Comparison of ENCODE assay signal across 20 cellular contexts in the genomic region with DNA sequence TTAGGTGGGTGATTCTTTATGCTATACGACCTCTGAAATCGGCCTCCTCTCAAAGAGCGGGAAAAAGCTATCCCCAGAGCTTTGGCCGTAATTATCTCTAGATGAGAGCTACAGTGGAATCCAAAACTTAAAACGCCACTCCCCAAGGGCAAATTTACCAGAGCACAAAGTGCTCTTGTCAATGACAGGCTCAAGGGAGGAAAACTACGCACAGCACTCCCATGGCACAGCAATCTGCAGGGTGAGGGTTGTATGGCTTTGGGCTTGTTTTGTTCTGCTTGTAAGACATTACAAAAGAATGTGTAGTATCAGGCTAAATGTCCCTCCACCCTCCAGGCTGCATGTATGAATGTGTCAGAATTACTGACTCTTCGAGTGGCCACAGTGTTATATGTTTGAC. TPM values are rescaled to one million over a fixed set of nuclear protein-coding genes. Genes with fewer than 3 reads are reported as not detected.
DNase-seq lines count a peak whose midpoint lies in the region; ATAC-seq, FAIRE-seq and TF ChIP-seq lines count a peak whose summit lies in the region.
"Had no signal": no experiment of that assay in that cellular context is flagged by ENCODE, and none has a peak within 500 bp of the region (broad histone marks: within the 10 kb centered on the region; RNA-seq: fewer than 3 reads in every experiment).

No MANE protein-coding gene starts in this region.

- intact Hi-C loops in activated CD8-positive, alpha-beta T cell treated with anti-CD3 and anti-CD28 coated beads for 36 hours (cut with micrococcal nuclease) = no loop called here
- intact Hi-C loops in heart right ventricle (cut with DNase I) = loop anchor here in 1 of 10 donors (10.0 kb wide), 1 partner anchor 138 kb away; no protein-coding TSS in a partner anchor
- intact Hi-C loops in lower leg skin (cut with DNase I; ENCODE audit: low total_unique reads) = no loop called here

- peak overlapping the region; percentile 20 for H3K27ac Mint-ChIP-seq in activated CD8-positive, alpha-beta T cell treated with anti-CD3 and anti-CD28 coated beads, Interleukin-2, amount 10 ng/mL, durations not matched to agents 7 days and 5 days
- no peak overlapping the region for H3K27ac Mint-ChIP-seq in activated CD8-positive, alpha-beta T cell treated with anti-CD3 and anti-CD28 coated beads for 36 hours
- no peak overlapping the region for H3K27ac Mint-ChIP-seq in activated CD4-positive, alpha-beta memory T cell treated with anti-CD3 and anti-CD28 coated beads, Interleukin-2, amount 10 ng/mL, durations not matched to agents 7 days and 5 days

- TF ChIP-seq CTCF in activated CD8-positive, alpha-beta T cell treated with anti-CD3 and anti-CD28 coated beads for 36 hours (IDR thresholded peaks at IDR 0.05) = no peak
- TF ChIP-seq CTCF in heart right ventricle (IDR thresholded peaks at IDR 0.05) (no peak), lower leg skin (IDR thresholded peaks at IDR 0.05) (no peak)

- no peak overlapping the region for H3K4me3 Mint-ChIP-seq in activated CD8-positive, alpha-beta T cell treated with anti-CD3 and anti-CD28 coated beads, Interleukin-2, amount 10 ng/mL, durations not matched to agents 7 days and 5 days
- no peak overlapping the region for H3K4me3 Mint-ChIP-seq in activated CD8-positive, alpha-beta T cell treated with anti-CD3 and anti-CD28 coated beads for 36 hours
- no peak overlapping the region for H3K4me3 Mint-ChIP-seq in activated CD4-positive, alpha-beta memory T cell treated with anti-CD3 and anti-CD28 coated beads, Interleukin-2, amount 10 ng/mL, durations not matched to agents 7 days and 5 days

- no peak overlapping the region for H3K4me3 ChIP-seq in heart right ventricle
- H3K4me3 ChIP-seq in lower leg skin (ENCODE audit: low read depth, poor library complexity, severe bottlenecking) = no peak overlapping the region
- H3K4me3 ChIP-seq: Peyer's patch had no signal

- DNase-seq in activated CD8-positive, alpha-beta T cell treated with anti-CD3 and anti-CD28 coated beads, Interleukin-2, amount 10 ng/mL, durations not matched to agents 7 days and 5 days = no peak
- no peak for DNase-seq in activated CD8-positive, alpha-beta T cell treated with anti-CD3 and anti-CD28 coated beads for 36 hours
- DNase-seq in GM12891 (ENCODE audit: insufficient read length, low spot score) (no peak), heart right ventricle (no peak), retina (peak; percentile 1), lower leg skin (ENCODE audit: low spot score in 2 of 2) (no peak)
- no peak for DNase-seq in activated CD4-positive, alpha-beta memory T cell treated with anti-CD3 and anti-CD28 coated beads, Interleukin-2, amount 10 ng/mL, durations not matched to agents 7 days and 5 days
- DNase-seq in stimulated activated CD4-positive, alpha-beta T cell treated with anti-CD3 and anti-CD28 coated beads, Interleukin-12 subunit alpha, Interleukin-12 subunit beta, amount 100 ng/mL, for 4 hours = no peak
- DNase-seq: DMS53, GF-D8, Kasumi-1, NCI-H1048, NCI-H2029 treated with DMSO at 0.1 percent for 48 hours, NCI-H2171 treated with DMSO at 0.1 percent for 48 hours, NCI-H446, NCI-H526, Peyer's patch had no signal

- peaks cover 51% of the 10 kb centered on the region for H3K36me3 Mint-ChIP-seq in activated CD8-positive, alpha-beta T cell treated with anti-CD3 and anti-CD28 coated beads, Interleukin-2, amount 10 ng/mL, durations not matched to agents 7 days and 5 days (ENCODE audit: low read depth)
- peaks cover 36% of the 10 kb centered on the region for H3K36me3 Mint-ChIP-seq in activated CD8-positive, alpha-beta T cell treated with anti-CD3 and anti-CD28 coated beads for 36 hours (ENCODE audit: low read depth)
- peaks cover 63% of the 10 kb centered on the region for H3K36me3 Mint-ChIP-seq in activated CD4-positive, alpha-beta memory T cell treated with anti-CD3 and anti-CD28 coated beads, Interleukin-2, amount 10 ng/mL, durations not matched to agents 7 days and 5 days (ENCODE audit: low read depth)

- CTCF ChIA-PET in activated CD8-positive, alpha-beta T cell treated with anti-CD3 and anti-CD28 coated beads, Interleukin-2, amount 10 ng/mL, durations not matched to agents 7 days and 5 days (lab: Charles Lee) = interaction anchor here (1.4 to 1.6 kb wide), 2 partner anchors 9 kb away, joined by 3 to 5 read pairs; no protein-coding TSS in a partner anchor
- CTCF ChIA-PET in activated CD8-positive, alpha-beta T cell treated with anti-CD3 and anti-CD28 coated beads for 36 hours (lab: Charles Lee) = no interaction called here
- CTCF ChIA-PET in activated CD4-positive, alpha-beta memory T cell treated with anti-CD3 and anti-CD28 coated beads, Interleukin-2, amount 10 ng/mL, durations not matched to agents 7 days and 5 days (lab: Charles Lee) = no interaction called here

- WGBS in heart right ventricle, 2 donors = 39 to 63% methylated on average over 7 of the region's 7 CpGs
- 79 to 91% methylated on average over 7 of the region's 7 CpGs for WGBS in lower leg skin, 2 donors

- peaks cover 32% of the 10 kb centered on the region for H3K4me1 Mint-ChIP-seq in activated CD8-positive, alpha-beta T cell treated with anti-CD3 and anti-CD28 coated beads, Interleukin-2, amount 10 ng/mL, durations not matched to agents 7 days and 5 days (ENCODE audit: low read depth)
- peaks cover 39% of the 10 kb centered on the region for H3K4me1 Mint-ChIP-seq in activated CD8-positive, alpha-beta T cell treated with anti-CD3 and anti-CD28 coated beads for 36 hours (ENCODE audit: low read depth)
- peaks cover 27% of the 10 kb centered on the region for H3K4me1 Mint-ChIP-seq in activated CD4-positive, alpha-beta memory T cell treated with anti-CD3 and anti-CD28 coated beads, Interleukin-2, amount 10 ng/mL, durations not matched to agents 7 days and 5 days

- peaks cover 0 to 40% (median 0%) of the 10 kb centered on the region in 9 donors for H3K36me3 ChIP-seq in heart right ventricle
- H3K36me3 ChIP-seq: Peyer's patch had no signal

- H3K27me3 ChIP-seq in heart right ventricle = peaks cover 0 to 13% (median 0%) of the 10 kb centered on the region in 7 donors
- H3K27me3 ChIP-seq: Peyer's patch had no signal

- no peak for ATAC-seq in activated CD8-positive, alpha-beta T cell treated with anti-CD3 and anti-CD28 coated beads, Interleukin-2, amount 10 ng/mL, durations not matched to agents 7 days and 5 days
- no peak for ATAC-seq in activated CD8-positive, alpha-beta T cell treated with anti-CD3 and anti-CD28 coated beads for 36 hours
- ATAC-seq in heart right ventricle = peak in 7 of 8 donors; percentile 52 to 88 (median 57)
- ATAC-seq: HCT116 had no signal

- POLR2A ChIA-PET in activated CD8-positive, alpha-beta T cell treated with anti-CD3 and anti-CD28 coated beads, Interleukin-2, amount 10 ng/mL, durations not matched to agents 7 days and 5 days (lab: Charles Lee) = interaction anchor here (0.7 kb wide), 1 partner anchor 97 kb away, joined by 3 read pairs; no protein-coding TSS in a partner anchor
- POLR2A ChIA-PET in activated CD8-positive, alpha-beta T cell treated with anti-CD3 and anti-CD28 coated beads for 36 hours (lab: Charles Lee) = interaction anchor here (0.6 to 0.7 kb wide), 2 partner anchors 27 to 88 kb away, joined by 3 read pairs; no protein-coding TSS in a partner anchor
- POLR2A ChIA-PET in activated CD4-positive, alpha-beta memory T cell treated with anti-CD3 and anti-CD28 coated beads, Interleukin-2, amount 10 ng/mL, durations not matched to agents 7 days and 5 days (lab: Charles Lee) = no interaction called here

- peak; percentile 13 for FAIRE-seq in GM12891 (lab: Jason Lieb, UNC)
- FAIRE-seq: D721Med, H1 had no signal

- H3K4me1 ChIP-seq in heart right ventricle = peaks cover 0 to 21% (median 16%) of the 10 kb centered on the region in 9 donors
- H3K4me1 ChIP-seq: Peyer's patch had no signal

- no peak for TF ChIP-seq POLR2A in GM12891 (IDR thresholded peaks at IDR 0.05; ENCODE audit: low read depth, low read length)
- no peak for TF ChIP-seq POLR2A in lower leg skin (IDR thresholded peaks at IDR 0.05)

- H3K27me3 Mint-ChIP-seq in activated CD8-positive, alpha-beta T cell treated with anti-CD3 and anti-CD28 coated beads, Interleukin-2, amount 10 ng/mL, durations not matched to agents 7 days and 5 days (ENCODE audit: low read depth) = no peaks in the 10 kb centered on the region
- H3K27me3 Mint-ChIP-seq in activated CD8-positive, alpha-beta T cell treated with anti-CD3 and anti-CD28 coated beads for 36 hours = no peaks in the 10 kb centered on the region
- no peaks in the 10 kb centered on the region for H3K27me3 Mint-ChIP-seq in activated CD4-positive, alpha-beta memory T cell treated with anti-CD3 and anti-CD28 coated beads, Interleukin-2, amount 10 ng/mL, durations not matched to agents 7 days and 5 days

- peak overlapping the region in 7 of 10 donors; percentile 46 to 67 (median 56) for H3K27ac ChIP-seq in heart right ventricle
- H3K27ac ChIP-seq: Peyer's patch had no signal

- H3K9me3 Mint-ChIP-seq in activated CD8-positive, alpha-beta T cell treated with anti-CD3 and anti-CD28 coated beads, Interleukin-2, amount 10 ng/mL, durations not matched to agents 7 days and 5 days (ENCODE audit: insufficient read depth) = no peaks in the 10 kb centered on the region
- H3K9me3 Mint-ChIP-seq in activated CD8-positive, alpha-beta T cell treated with anti-CD3 and anti-CD28 coated beads for 36 hours = no peaks in the 10 kb centered on the region
- no peaks in the 10 kb centered on the region for H3K9me3 Mint-ChIP-seq in activated CD4-positive, alpha-beta memory T cell treated with anti-CD3 and anti-CD28 coated beads, Interleukin-2, amount 10 ng/mL, durations not matched to agents 7 days and 5 days

- H3K9me3 ChIP-seq in heart right ventricle = no peaks in the 10 kb centered on the region
- H3K9me3 ChIP-seq: Peyer's patch had no signal

TF ChIP-seq in GM12891, 5 proteins besides CTCF, POLR2A, EP300 and RAD21:
- TF ChIP-seq SPI1 (IDR thresholded peaks at IDR 0.05; ENCODE audit: low read depth, low read length) = no peak
- no peak for TF ChIP-seq PAX5 (IDR thresholded peaks at IDR 0.05; ENCODE audit: insufficient read depth, low read length, severe bottlenecking)
- TF ChIP-seq POLR2AphosphoS5 (IDR thresholded peaks at IDR 0.05; ENCODE audit: low read depth, low read length) = no peak
- TF ChIP-seq TAF1 (IDR thresholded peaks at IDR 0.05; ENCODE audit: low read depth, low read length) = no peak
- no peak for TF ChIP-seq POU2F2 (IDR thresholded peaks at IDR 0.05; ENCODE audit: low read depth, low read length)

RNA-seq across cellular contexts. Expression of gene ARHGEF6, which starts 44.0 kb away (rescaled TPM):
- total RNA-seq in activated CD8-positive, alpha-beta T cell treated with anti-CD3 and anti-CD28 coated beads, Interleukin-2, amount 10 ng/mL, durations not matched to agents 7 days and 5 days = 10 to 100 TPM; 97.8 to 99.0 TPM
- 10 to 100 TPM; 45.7 to 45.8 TPM for total RNA-seq in activated CD8-positive, alpha-beta T cell treated with anti-CD3 and anti-CD28 coated beads for 36 hours
- polyA plus RNA-seq in GM12891 (2012; ENCODE audit: low read depth, missing spikeins) = 10.1 TPM
- total RNA-seq in heart right ventricle (10 to 100 TPM; 39.5 to 88.0 (median 52.2) TPM), lower leg skin (1 to 10 TPM; 5.8 to 9.6 (median 7.9) TPM)
- 10 to 100 TPM; 15.3 to 16.5 TPM for polyA plus RNA-seq in heart right ventricle
- total RNA-seq in activated CD4-positive, alpha-beta memory T cell treated with anti-CD3 and anti-CD28 coated beads, Interleukin-2, amount 10 ng/mL, durations not matched to agents 7 days and 5 days = 100 to 1,000 TPM; 119 to 121 TPM

Comparison
In these comparisons a context has a peak if more than half of its experiments do, and no peak if none do; other contexts are left out.
1. ATAC-seq: peak in heart right ventricle (7 of 8); none in activated CD8-positive, alpha-beta T cell treated with anti-CD3 and anti-CD28 coated beads, Interleukin-2, amount 10 ng/mL, durations not matched to agents 7 days and 5 days (single experiment) and activated CD8-positive, alpha-beta T cell treated with anti-CD3 and anti-CD28 coated beads for 36 hours (single experiment).